Comparison of ENCODE assay signal across 8 cellular contexts in genomic region chr22:19522190-19522880, GRCh38. TPM values are rescaled to one million over a fixed set of nuclear protein-coding genes. Genes with fewer than 3 reads are reported as not detected.
A peak's percentile ranks its signal among the peaks of the same experiment; 100 is the strongest.
DNase-seq lines count a peak whose midpoint lies in the region; ATAC-seq lines count a peak whose summit lies in the region.
"Had no signal": no experiment of that assay in that cellular context is flagged by ENCODE, and none has a peak within 500 bp of the region (broad histone marks: within the 10 kb centered on the region; RNA-seq: fewer than 3 reads in every experiment).

No MANE protein-coding gene starts in this region.

- H3K27me3 ChIP-seq in skeletal muscle tissue (ENCODE audit: control insufficient read depth in 3 of 3, insufficient read depth in 3 of 3, low read length in 3 of 3): peaks cover 29 to 48% (median 39%) of the 10 kb centered on the region in 3 donors

- H3K9ac ChIP-seq in skeletal muscle tissue (ENCODE audit: low read depth in 1 of 3, low read length in 3 of 3): peak overlapping the region; percentile 53 to 79 (median 57)

- ATAC-seq in GM21381 (IDR thresholded peaks at IDR 0.05; ENCODE audit: unreplicated experiment): no peak

- no peaks in the 10 kb centered on the region for H3K9me3 ChIP-seq in skeletal muscle tissue (ENCODE audit: control insufficient read depth in 3 of 3, low read length in 3 of 3)

- peak overlapping the region; percentile 68 for H3K27ac ChIP-seq in skeletal muscle tissue (ENCODE audit: low read depth, low read length)
- H3K27ac ChIP-seq: HL-60 had no signal

- H3K4me1 ChIP-seq in skeletal muscle tissue (ENCODE audit: control insufficient read depth in 3 of 3, insufficient read depth in 3 of 3, low read length in 3 of 3): peaks cover 12 to 28% (median 28%) of the 10 kb centered on the region in 3 donors

- H3K36me3 ChIP-seq in skeletal muscle tissue (ENCODE audit: control insufficient read depth in 3 of 3, insufficient read depth in 3 of 3, low read length in 3 of 3): no peaks in the 10 kb centered on the region

- peak overlapping the region; percentile 66 to 72 (median 67) for H3K4me3 ChIP-seq in skeletal muscle tissue (ENCODE audit: low read length in 3 of 3)

- DNase-seq in LHCN-M2 (ENCODE audit: low read depth) (peak; percentile 75), NCI-H446 (lab: John Stamatoyannopoulos, UW) (peak; percentile 51 to 89), head of caudate nucleus (peak in 37 of 42 donors; percentile 8 to 74 (median 48)), GF-D8 (lab: John Stamatoyannopoulos, UW) (no peak), A172 (ENCODE audit: low spot score) (no peak)

- intact Hi-C loops in head of caudate nucleus (cut with DNase I): no loop called here

RNA-seq across cellular contexts. Expression of gene CLDN5, which starts 1.9 kb away (rescaled TPM):
- 4.9 and 11.1 TPM in 2 replicates for total RNA-seq in LHCN-M2 (2014; rRNA removed)
- polyA plus RNA-seq in LHCN-M2 (2012): 0.28 TPM
- total RNA-seq in skeletal muscle tissue: 84.0 TPM
- total RNA-seq in A172 (2014; rRNA removed; shearing (Covaris generic)): not detected in 2 replicates

RNA-seq across cellular contexts. Expression of gene CDC45, which starts 42.6 kb away (rescaled TPM):
- 62.3 and 67.6 TPM in 2 replicates for total RNA-seq in LHCN-M2 (2014; rRNA removed)
- polyA plus RNA-seq in LHCN-M2 (2012): 21.5 TPM
- total RNA-seq in skeletal muscle tissue: 3.1 TPM
- total RNA-seq in A172 (2014; rRNA removed; shearing (Covaris generic)): 26.7 and 45.7 TPM in 2 replicates

RNA-seq across cellular contexts. Expression of gene UFD1, which starts 43.3 kb away (rescaled TPM):
- 81.3 and 82.5 TPM in 2 replicates for total RNA-seq in LHCN-M2 (2014; rRNA removed)
- polyA plus RNA-seq in LHCN-M2 (2012): 107 TPM
- total RNA-seq in skeletal muscle tissue: 37.1 TPM
- total RNA-seq in A172 (2014; rRNA removed; shearing (Covaris generic)): 64.8 and 73.0 TPM in 2 replicates

Comparison
In these comparisons a context has a peak if more than half of its experiments do, and no peak if none do; other contexts are left out.
1. DNase-seq: peak in LHCN-M2 (single experiment), NCI-H446 (2 of 2) and head of caudate nucleus (37 of 42); none in GF-D8 (single experiment) and A172 (single experiment).